Comparison of ENCODE assay signal across 36 cellular contexts in the genomic region with DNA sequence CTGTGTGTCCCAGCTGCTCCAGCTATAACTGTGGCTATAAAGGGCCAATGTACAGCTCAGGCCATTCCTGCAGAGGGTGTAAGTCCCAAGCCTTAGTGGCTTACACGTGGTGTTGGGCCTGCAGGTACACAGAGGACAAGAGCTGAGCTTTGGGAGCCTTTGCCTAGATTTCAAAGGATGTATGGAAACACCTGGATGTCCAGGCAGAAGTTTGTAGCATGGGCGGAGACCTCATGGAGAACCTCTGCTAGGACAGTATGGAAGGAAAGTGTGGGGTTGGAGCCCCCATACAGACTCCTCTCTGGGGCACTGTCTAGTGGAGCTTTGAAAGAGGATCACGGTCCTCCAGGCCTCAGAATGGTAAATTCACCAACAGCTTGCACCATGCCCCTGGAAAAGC.
"Had no signal": no experiment of that assay in that cellular context is flagged by ENCODE, and none has a peak within 500 bp of the region (broad histone marks: within the 10 kb centered on the region; RNA-seq: fewer than 3 reads in every experiment).

No MANE protein-coding gene starts in this region.

- H3K4me1 Mint-ChIP-seq: activated B cell treated with CpG ODN at 0.5 μM for 24 hours; activated T-helper 17 cell treated with anti-CD3 and anti-CD28 coated beads, Interleukin-2, amount 50 U/mL, for 72 hours; T-helper 17 cell had no signal

- ATAC-seq: activated CD4-positive, CD25-positive, alpha-beta regulatory T cell treated with anti-CD3 and anti-CD28 coated beads, Interleukin-2, amount 50 U/mL, for 24 hours; activated CD8-positive, alpha-beta T cell treated with anti-CD3 and anti-CD28 coated beads for 36 hours; activated T-cell treated with anti-CD3 and anti-CD28 coated beads, Interleukin-2, amount 50 U/mL, for 4 hours; activated T-helper 17 cell treated with anti-CD3 and anti-CD28 coated beads, Interleukin-2, amount 50 U/mL, for 72 hours; effector memory CD8-positive, alpha-beta T cell; gastroesophageal sphincter; heart right ventricle; T-helper 17 cell had no signal

- H3K27me3 ChIP-seq: brain microvascular endothelial cell, esophagus squamous epithelium, gastroesophageal sphincter, heart right ventricle had no signal

- H3K27ac ChIP-seq: brain microvascular endothelial cell, epithelial cell of prostate, esophagus squamous epithelium, gastroesophageal sphincter, heart right ventricle, WERI-Rb-1 had no signal

- H3K27me3 Mint-ChIP-seq: activated B cell treated with CpG ODN at 0.5 μM for 24 hours; activated naive CD8-positive, alpha-beta T cell had no signal

- H3K9me3 Mint-ChIP-seq: effector memory CD8-positive, alpha-beta T cell had no signal

- FAIRE-seq: astrocyte, bronchial epithelial cell, colon, endometrium, endothelial cell of umbilical vein had no signal

- H3K36me3 Mint-ChIP-seq: activated naive CD8-positive, alpha-beta T cell had no signal

- H3K4me3 ChIP-seq: esophagus squamous epithelium, gastroesophageal sphincter, heart right ventricle had no signal

- H3K4me1 ChIP-seq: esophagus squamous epithelium, gastroesophageal sphincter, heart right ventricle had no signal

- H3K9me3 ChIP-seq: esophagus squamous epithelium, gastroesophageal sphincter had no signal

- H3K27ac Mint-ChIP-seq: activated B cell treated with CpG ODN at 0.5 μM for 24 hours; activated CD8-positive, alpha-beta T cell treated with anti-CD3 and anti-CD28 coated beads for 36 hours; activated naive CD8-positive, alpha-beta T cell; activated T-helper 17 cell treated with anti-CD3 and anti-CD28 coated beads, Interleukin-2, amount 50 U/mL, for 72 hours; effector memory CD8-positive, alpha-beta T cell; T-helper 17 cell; T-helper 2 cell treated with Interferon-gamma antibody and Interleukin-4, amounts not matched to agents 5 μg/mL and 100 μg/mL, for 36 hours had no signal

- H3K4me3 Mint-ChIP-seq: activated B cell treated with CpG ODN at 0.5 μM for 24 hours; activated CD8-positive, alpha-beta T cell treated with anti-CD3 and anti-CD28 coated beads for 36 hours; activated naive CD8-positive, alpha-beta T cell; activated T-cell treated with anti-CD3 and anti-CD28 coated beads, Interleukin-2, amount 50 U/mL, for 4 hours; activated T-helper 17 cell treated with anti-CD3 and anti-CD28 coated beads, Interleukin-2, amount 50 U/mL, for 72 hours; effector memory CD8-positive, alpha-beta T cell; T-helper 17 cell; T-helper 2 cell treated with Interferon-gamma antibody and Interleukin-4, amounts not matched to agents 5 μg/mL and 100 μg/mL, for 36 hours had no signal

- H3K36me3 ChIP-seq: brain microvascular endothelial cell, esophagus squamous epithelium, gastroesophageal sphincter, heart right ventricle, WERI-Rb-1 had no signal

- DNase-seq: activated B cell treated with CpG ODN at 0.5 μM for 24 hours; activated CD4-positive, alpha-beta T cell treated with anti-CD3 and anti-CD28 coated beads for 48 hours; activated CD4-positive, alpha-beta T cell treated with anti-CD3 and anti-CD28 coated beads, Interleukin-2, amount 50 U/mL, for 1 hour; activated CD4-positive, alpha-beta T cell treated with anti-CD3 and anti-CD28 coated beads, Interleukin-2, amount 50 U/mL, for 48 hours; activated CD8-positive, alpha-beta memory T cell treated with anti-CD3 and anti-CD28 coated beads for 24 hours; activated CD8-positive, alpha-beta T cell treated with anti-CD3 and anti-CD28 coated beads for 36 hours; activated effector memory CD4-positive, alpha-beta T cell treated with Interleukin-2 at 50 U/mL for 16 hours; activated gamma-delta T cell treated with Interleukin-2 at 50 U/mL for 16 hours; activated naive CD4-positive, alpha-beta T cell treated with anti-CD3 and anti-CD28 coated beads, Interleukin-2, amount 50 U/mL, for 16 hours; activated naive CD4-positive, alpha-beta T cell treated with Interleukin-2 at 50 U/mL for 16 hours; activated T-cell treated with anti-CD3 and anti-CD28 coated beads, Interleukin-2, amount 50 U/mL, for 4 hours; amniotic stem cell; anterior cingulate cortex; brain microvascular endothelial cell; caudate nucleus; cortex of kidney; dermis blood vessel endothelial cell; effector CD4-positive, alpha-beta T cell; effector memory CD8-positive, alpha-beta T cell; esophagus squamous epithelium; foreskin melanocyte; heart right ventricle; T-helper 17 cell; T1000; WERI-Rb-1 had no signal
